Comparison of ENCODE assay signal across 8 cellular contexts in genomic region chr13:74026753-74027152, GRCh38.
DNase-seq lines count a peak whose midpoint lies in the region; ATAC-seq, FAIRE-seq and TF ChIP-seq lines count a peak whose summit lies in the region.

No MANE protein-coding gene starts in this region.

- no peak for FAIRE-seq in D721Med (lab: Jason Lieb, UNC)

- H3K79me2 ChIP-seq in smooth muscle cell (ENCODE audit: low read depth) = peaks cover 5% of the 10 kb centered on the region

- peak; percentile 57 for DNase-seq in activated CD4-positive, alpha-beta T cell treated with anti-CD3 and anti-CD28 coated beads for 1 hour
- DNase-seq in effector memory CD4-positive, alpha-beta T cell = peak; percentile 49 to 64 (median 52)
- peak; percentile 24 to 48 (median 34) for DNase-seq in stimulated activated CD4-positive, alpha-beta T cell treated with anti-CD3 and anti-CD28 coated beads, TNF-alpha, amount 100 ng/mL, for 1 hour (ENCODE audit: low read depth in 3 of 3, low spot score in 1 of 3)
- DNase-seq in D721Med (ENCODE audit: insufficient read length, low spot score) = no peak
- DNase-seq in smooth muscle cell (lab: John Stamatoyannopoulos, UW; ENCODE audit: unreplicated experiment) = no peak
- DNase-seq in omental fat pad (ENCODE audit: low spot score) = no peak

- no peaks in the 10 kb centered on the region for H3F3A ChIP-seq in smooth muscle cell (ENCODE audit: low read depth)

- ATAC-seq in HG03139 (IDR thresholded peaks at IDR 0.05; ENCODE audit: unreplicated experiment) (peak; percentile 96), omental fat pad (ENCODE audit: low FRiP score) (no peak)

- H3K4me3 ChIP-seq in effector memory CD4-positive, alpha-beta T cell (ENCODE audit: insufficient read depth, low read depth, low read length, poor library complexity, severe bottlenecking) = peak overlapping the region; percentile 30
- H3K4me3 ChIP-seq in smooth muscle cell = no peak overlapping the region

- no peak for TF ChIP-seq CTCF in D721Med (IDR thresholded peaks at IDR 0.05; ENCODE audit: insufficient read depth, missing control alignments)
- no peak for TF ChIP-seq CTCF in smooth muscle cell (IDR thresholded peaks at IDR 0.05; ENCODE audit: borderline replicate concordance, insufficient read depth, poor library complexity, severe bottlenecking)
- TF ChIP-seq CTCF in omental fat pad (IDR thresholded peaks at IDR 0.05) = no peak

- H3K27ac ChIP-seq in effector memory CD4-positive, alpha-beta T cell (ENCODE audit: insufficient read depth, low read length, poor library complexity, severe bottlenecking) = peak overlapping the region; percentile 68
- H3K27ac ChIP-seq in smooth muscle cell (ENCODE audit: low read depth) = no peak overlapping the region

- H2AFZ ChIP-seq in smooth muscle cell (ENCODE audit: low read depth) = no peak overlapping the region

- no peaks in the 10 kb centered on the region for H3K27me3 ChIP-seq in effector memory CD4-positive, alpha-beta T cell (replicated peaks; ENCODE audit: control insufficient read depth, insufficient read depth, low read length, poor library complexity, severe bottlenecking)
- H3K27me3 ChIP-seq in smooth muscle cell (ENCODE audit: low read depth) = no peaks in the 10 kb centered on the region

- TF ChIP-seq POLR2A in GM19193 (IDR thresholded peaks at IDR 0.05; ENCODE audit: extremely low read depth, insufficient read depth, insufficient read length) = peak; percentile 56

- peaks cover 17% of the 10 kb centered on the region for H3K4me1 ChIP-seq in effector memory CD4-positive, alpha-beta T cell (ENCODE audit: control insufficient read depth, insufficient read depth, low read length, poor library complexity, severe bottlenecking)
- H3K4me1 ChIP-seq in smooth muscle cell (ENCODE audit: low read depth) = peaks cover 10% of the 10 kb centered on the region

- no peak overlapping the region for H3K9ac ChIP-seq in smooth muscle cell (ENCODE audit: low read depth)

- H4K20me1 ChIP-seq in smooth muscle cell (ENCODE audit: low read depth) = peaks cover 4% of the 10 kb centered on the region

- H3K4me2 ChIP-seq in smooth muscle cell = no peak overlapping the region

- WGBS in smooth muscle cell (ENCODE audit: low lambda C conversion rate) = 7% methylated on average over 4 of the region's 4 CpGs

- H3K9me3 ChIP-seq in effector memory CD4-positive, alpha-beta T cell (ENCODE audit: control insufficient read depth, low read length) = no peaks in the 10 kb centered on the region
- H3K9me3 ChIP-seq in smooth muscle cell (replicated peaks; ENCODE audit: low read depth) = no peaks in the 10 kb centered on the region

- H3K36me3 ChIP-seq in effector memory CD4-positive, alpha-beta T cell (ENCODE audit: control insufficient read depth, insufficient read depth, low read length) = peaks cover 6% of the 10 kb centered on the region
- H3K36me3 ChIP-seq in smooth muscle cell (ENCODE audit: low read depth) = no peaks in the 10 kb centered on the region

Comparison
In these comparisons a context has a peak if more than half of its experiments do, and no peak if none do; other contexts are left out.
1. DNase-seq: peak in activated CD4-positive, alpha-beta T cell treated with anti-CD3 and anti-CD28 coated beads for 1 hour (single experiment), effector memory CD4-positive, alpha-beta T cell (3 of 3) and stimulated activated CD4-positive, alpha-beta T cell treated with anti-CD3 and anti-CD28 coated beads, TNF-alpha, amount 100 ng/mL, for 1 hour (3 of 3); none in D721Med (single experiment), smooth muscle cell (single experiment) and omental fat pad (single experiment).